In the genomic region with DNA sequence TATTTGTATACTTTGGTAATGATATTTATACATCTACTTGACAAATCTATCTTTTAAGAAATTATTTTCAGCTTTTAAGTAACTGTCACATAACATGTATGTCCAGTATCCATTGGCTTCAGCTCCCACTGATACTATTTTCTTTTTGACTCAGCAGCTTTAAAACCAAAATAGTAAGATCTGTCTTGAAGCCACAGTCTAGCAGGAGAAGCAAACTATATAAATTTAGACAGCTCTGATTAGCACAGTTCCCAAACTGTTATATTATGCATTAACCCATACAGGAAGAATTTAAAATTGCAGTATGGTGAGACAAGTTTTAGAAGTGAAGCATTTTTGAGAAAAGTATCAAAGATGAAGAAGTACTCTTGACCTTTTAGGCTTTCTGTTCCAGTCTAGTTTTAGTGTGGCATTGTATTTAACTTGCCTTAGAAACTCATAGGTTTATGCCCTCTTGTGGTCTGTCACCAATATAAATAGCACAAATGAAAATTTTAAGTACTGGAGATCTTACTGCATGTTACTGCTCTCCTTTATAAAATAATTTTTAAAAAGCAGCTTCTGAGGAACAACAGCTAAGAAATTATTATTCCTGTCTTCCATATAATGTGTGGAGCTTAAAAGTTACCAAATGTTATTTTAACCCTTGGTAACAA, we compare ENCODE assay signal across 8 cellular contexts. TPM values are rescaled to one million over a fixed set of nuclear protein-coding genes. Genes with fewer than 3 reads are reported as not detected.
DNase-seq lines count a peak whose midpoint lies in the region; ATAC-seq and TF ChIP-seq lines count a peak whose summit lies in the region.

No MANE protein-coding gene starts in this region.

- no peak overlapping the region for H3K4me3 Mint-ChIP-seq in glutamatergic neuron (ENCODE audit: unreplicated experiment)

- no peaks in the 10 kb centered on the region for H3K4me1 ChIP-seq in PC-9 (replicated peaks; ENCODE audit: insufficient read depth)

- H3K79me2 ChIP-seq in PC-9 (ENCODE audit: low read depth): peaks cover 95% of the 10 kb centered on the region

- intact Hi-C loops in PC-9 (cut with micrococcal nuclease; ENCODE audit: unreplicated experiment): no loop called here

- peaks cover 2% of the 10 kb centered on the region for H3K9me3 Mint-ChIP-seq in glutamatergic neuron (ENCODE audit: unreplicated experiment)

- H3K9me3 ChIP-seq in PC-9 (ENCODE audit: insufficient read depth, low read depth): no peaks in the 10 kb centered on the region

- H3K36me3 Mint-ChIP-seq in glutamatergic neuron (ENCODE audit: unreplicated experiment): no peaks in the 10 kb centered on the region

- CTCF ChIA-PET in PC-9 (lab: Charles Lee): no interaction called here

- peaks cover 90% of the 10 kb centered on the region for H4K20me1 ChIP-seq in PC-9 (ENCODE audit: insufficient read depth)

- peak; percentile 28 to 30 for DNase-seq in AML-193 (lab: John Stamatoyannopoulos, UW)
- DNase-seq in PC-9: no peak
- no peak for DNase-seq in glutamatergic neuron
- no peak for DNase-seq in activated CD4-positive, alpha-beta T cell treated with anti-CD3 and anti-CD28 coated beads, Interleukin-2, amount 50 U/mL, for 48 hours
- DNase-seq in activated gamma-delta T cell (lab: John Stamatoyannopoulos, UW): no peak
- no peak for DNase-seq in NCI-H187 (lab: John Stamatoyannopoulos, UW)

- no peaks in the 10 kb centered on the region for H3K27me3 Mint-ChIP-seq in glutamatergic neuron (ENCODE audit: unreplicated experiment)

- no peaks in the 10 kb centered on the region for H3K9me2 ChIP-seq in PC-9 (ENCODE audit: insufficient read depth)

- peaks cover 43% of the 10 kb centered on the region for H3K4me1 Mint-ChIP-seq in glutamatergic neuron (ENCODE audit: low read depth, unreplicated experiment)

- ATAC-seq in GM18511 (IDR thresholded peaks at IDR 0.05; ENCODE audit: unreplicated experiment): peak; percentile 63
- no peak for ATAC-seq in HG03135 (IDR thresholded peaks at IDR 0.05; ENCODE audit: unreplicated experiment)

- H3K27ac ChIP-seq in PC-9: no peak overlapping the region

- H3K4me3 ChIP-seq in PC-9: no peak overlapping the region

- POLR2A ChIA-PET in PC-9 (lab: Charles Lee; ENCODE audit: unreplicated experiment): interaction anchor here (0.6 kb wide), 1 partner anchor 275 kb away, joined by 9 read pairs; no protein-coding TSS in a partner anchor

- no peak overlapping the region for H3K4me2 ChIP-seq in PC-9

- H3F3A ChIP-seq in PC-9 (ENCODE audit: insufficient read depth, low read depth): peaks cover 11% of the 10 kb centered on the region; the same call in 1 of the 2 replicates

- H3K36me3 ChIP-seq in PC-9 (ENCODE audit: low read depth): no peaks in the 10 kb centered on the region

- H2AFZ ChIP-seq in PC-9: no peak overlapping the region

- BruUV-seq in PC-9 (replicated peaks; lab: Mats Ljungman, UMichigan): no TSS peak

- TF ChIP-seq CTCF in PC-9 (conservative IDR thresholded peaks at IDR 0.05): peak; percentile 42; the same call in 1 of the 2 replicates
- TF ChIP-seq CTCF in glutamatergic neuron (IDR thresholded peaks at IDR 0.05; ENCODE audit: partially characterized antibody, unreplicated experiment): peak; percentile 31

- H3K27me3 ChIP-seq in PC-9 (ENCODE audit: insufficient read depth, low read depth): no peaks in the 10 kb centered on the region

- H3K27ac Mint-ChIP-seq in glutamatergic neuron (ENCODE audit: unreplicated experiment): no peak overlapping the region

RNA-seq across cellular contexts. Expression of a gene that starts 24.7 kb away (rescaled TPM):
- total RNA-seq in PC-9 (2021) (52.4 and 56.0 TPM in 2 replicates), glutamatergic neuron (ENCODE audit: unreplicated experiment) (43.7 TPM)

Comparison
In these comparisons a context has a peak if more than half of its experiments do, and no peak if none do; other contexts are left out.
1. DNase-seq: peak in AML-193 (2 of 2); none in PC-9 (0 of 2), glutamatergic neuron (single experiment), activated CD4-positive, alpha-beta T cell treated with anti-CD3 and anti-CD28 coated beads, Interleukin-2, amount 50 U/mL, for 48 hours (0 of 2), activated gamma-delta T cell (single experiment) and NCI-H187 (0 of 2).